In genomic region chr16:81711609-81712329, GRCh38 we compare ENCODE assay signal across 1 cellular context.
TF ChIP-seq lines count a peak whose summit lies in the region.

No MANE protein-coding gene starts in this region.

TF ChIP-seq in HepG2, 621 proteins besides CTCF, POLR2A, EP300 and RAD21 (continued from another document):
- TF ChIP-seq, protein P1, sequence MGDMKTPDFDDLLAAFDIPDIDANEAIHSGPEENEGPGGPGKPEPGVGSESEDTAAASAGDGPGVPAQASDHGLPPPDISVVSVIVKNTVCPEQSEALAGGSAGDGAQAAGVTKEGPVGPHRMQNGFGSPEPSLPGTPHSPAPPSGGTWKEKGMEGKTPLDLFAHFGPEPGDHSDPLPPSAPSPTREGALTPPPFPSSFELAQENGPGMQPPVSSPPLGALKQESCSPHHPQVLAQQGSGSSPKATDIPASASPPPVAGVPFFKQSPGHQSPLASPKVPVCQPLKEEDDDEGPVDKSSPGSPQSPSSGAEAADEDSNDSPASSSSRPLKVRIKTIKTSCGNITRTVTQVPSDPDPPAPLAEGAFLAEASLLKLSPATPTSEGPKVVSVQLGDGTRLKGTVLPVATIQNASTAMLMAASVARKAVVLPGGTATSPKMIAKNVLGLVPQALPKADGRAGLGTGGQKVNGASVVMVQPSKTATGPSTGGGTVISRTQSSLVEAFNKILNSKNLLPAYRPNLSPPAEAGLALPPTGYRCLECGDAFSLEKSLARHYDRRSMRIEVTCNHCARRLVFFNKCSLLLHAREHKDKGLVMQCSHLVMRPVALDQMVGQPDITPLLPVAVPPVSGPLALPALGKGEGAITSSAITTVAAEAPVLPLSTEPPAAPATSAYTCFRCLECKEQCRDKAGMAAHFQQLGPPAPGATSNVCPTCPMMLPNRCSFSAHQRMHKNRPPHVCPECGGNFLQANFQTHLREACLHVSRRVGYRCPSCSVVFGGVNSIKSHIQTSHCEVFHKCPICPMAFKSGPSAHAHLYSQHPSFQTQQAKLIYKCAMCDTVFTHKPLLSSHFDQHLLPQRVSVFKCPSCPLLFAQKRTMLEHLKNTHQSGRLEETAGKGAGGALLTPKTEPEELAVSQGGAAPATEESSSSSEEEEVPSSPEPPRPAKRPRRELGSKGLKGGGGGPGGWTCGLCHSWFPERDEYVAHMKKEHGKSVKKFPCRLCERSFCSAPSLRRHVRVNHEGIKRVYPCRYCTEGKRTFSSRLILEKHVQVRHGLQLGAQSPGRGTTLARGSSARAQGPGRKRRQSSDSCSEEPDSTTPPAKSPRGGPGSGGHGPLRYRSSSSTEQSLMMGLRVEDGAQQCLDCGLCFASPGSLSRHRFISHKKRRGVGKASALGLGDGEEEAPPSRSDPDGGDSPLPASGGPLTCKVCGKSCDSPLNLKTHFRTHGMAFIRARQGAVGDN (CRISPR knock-in tag; IDR thresholded peaks at IDR 0.05) = peak; percentile 18; the same call in 1 of the 2 replicates
- peak; percentile 25; the same call in 1 of the 2 replicates for TF ChIP-seq HNF1B (CRISPR knock-in tag; IDR thresholded peaks at IDR 0.05)
- no peak for TF ChIP-seq ZNF672 (CRISPR knock-in tag; IDR thresholded peaks at IDR 0.05)
- TF ChIP-seq SAFB2 (CRISPR knock-in tag; IDR thresholded peaks at IDR 0.05; ENCODE audit: borderline replicate concordance, low read depth) = 0 out of 2 replicates have a peak, but pooled peaks have one; percentile 60
- no peak for TF ChIP-seq SIX4 (CRISPR knock-in tag; IDR thresholded peaks at IDR 0.05)
- TF ChIP-seq, protein P2, sequence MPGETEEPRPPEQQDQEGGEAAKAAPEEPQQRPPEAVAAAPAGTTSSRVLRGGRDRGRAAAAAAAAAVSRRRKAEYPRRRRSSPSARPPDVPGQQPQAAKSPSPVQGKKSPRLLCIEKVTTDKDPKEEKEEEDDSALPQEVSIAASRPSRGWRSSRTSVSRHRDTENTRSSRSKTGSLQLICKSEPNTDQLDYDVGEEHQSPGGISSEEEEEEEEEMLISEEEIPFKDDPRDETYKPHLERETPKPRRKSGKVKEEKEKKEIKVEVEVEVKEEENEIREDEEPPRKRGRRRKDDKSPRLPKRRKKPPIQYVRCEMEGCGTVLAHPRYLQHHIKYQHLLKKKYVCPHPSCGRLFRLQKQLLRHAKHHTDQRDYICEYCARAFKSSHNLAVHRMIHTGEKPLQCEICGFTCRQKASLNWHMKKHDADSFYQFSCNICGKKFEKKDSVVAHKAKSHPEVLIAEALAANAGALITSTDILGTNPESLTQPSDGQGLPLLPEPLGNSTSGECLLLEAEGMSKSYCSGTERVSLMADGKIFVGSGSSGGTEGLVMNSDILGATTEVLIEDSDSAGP (CRISPR knock-in tag; IDR thresholded peaks at IDR 0.05; ENCODE audit: borderline replicate concordance) = 0 out of 2 replicates have a peak, but pooled peaks have one; percentile 16
- peak; percentile 60; the same call in 1 of the 2 replicates for TF ChIP-seq PAF1 (CRISPR knock-in tag; IDR thresholded peaks at IDR 0.05)
- 0 out of 2 replicates have a peak, but pooled peaks have one; percentile 18 for TF ChIP-seq FOSL2 (CRISPR knock-in tag; IDR thresholded peaks at IDR 0.05)
- TF ChIP-seq AGO2 (optimal IDR thresholded peaks at IDR 0.05; ENCODE audit: low read depth, low read length) = peak; percentile 85
- TF ChIP-seq ZBTB33 (CRISPR knock-in tag; IDR thresholded peaks at IDR 0.05) = peak; percentile 88; the same call in 1 of the 2 replicates
- TF ChIP-seq RBM22 (optimal IDR thresholded peaks at IDR 0.05; ENCODE audit: low read length) = peak; percentile 97
TF ChIP-seq in HepG2: peak in this region for 12.
